8 cellular contexts compared by ENCODE assay signal in genomic region chr5:113295111-113295539, GRCh38.
A peak's percentile ranks its signal among the peaks of the same experiment; 100 is the strongest.
DNase-seq lines count a peak whose midpoint lies in the region; ATAC-seq and TF ChIP-seq lines count a peak whose summit lies in the region.

No MANE protein-coding gene starts in this region.

- peaks cover 6 to 40% (median 25%) of the 10 kb centered on the region in 4 donors for H3K4me1 ChIP-seq in stomach

- no peak for ATAC-seq in activated naive CD8-positive, alpha-beta T cell treated with anti-CD3 and anti-CD28 coated beads, Interleukin-2, amount 50 U/mL, for 24 hours
- no peak for ATAC-seq in HG03378 (IDR thresholded peaks at IDR 0.05; ENCODE audit: unreplicated experiment)

- DNase-seq in DMS79 treated with DMSO at 0.1 percent for 48 hours (lab: John Stamatoyannopoulos, UW) (peak; percentile 45), DMS79 (lab: John Stamatoyannopoulos, UW) (no peak), stomach (no peak), midbrain (lab: John Stamatoyannopoulos, UW) (no peak), SKM-1 (lab: John Stamatoyannopoulos, UW; ENCODE audit: unreplicated experiment) (no peak)
- DNase-seq in activated naive CD8-positive, alpha-beta T cell treated with anti-CD3 and anti-CD28 coated beads, Interleukin-2, amount 50 U/mL, for 24 hours, result no peak

- TF ChIP-seq CTCF in stomach (IDR thresholded peaks at IDR 0.05), result no peak

- no peaks in the 10 kb centered on the region for H3K9me3 Mint-ChIP-seq in activated naive CD8-positive, alpha-beta T cell treated with anti-CD3 and anti-CD28 coated beads, Interleukin-2, amount 50 U/mL, for 24 hours

- H3K36me3 Mint-ChIP-seq in activated naive CD8-positive, alpha-beta T cell treated with anti-CD3 and anti-CD28 coated beads, Interleukin-2, amount 50 U/mL, for 24 hours (ENCODE audit: low read depth), result no peaks in the 10 kb centered on the region

- TF ChIP-seq POLR2A in stomach (IDR thresholded peaks at IDR 0.05), result no peak

- H3K36me3 ChIP-seq in stomach, result no peaks in the 10 kb centered on the region

- H3K27me3 ChIP-seq in stomach, result peaks cover 0 to 47% (median 6%) of the 10 kb centered on the region in 3 donors

- H3K27me3 Mint-ChIP-seq in activated naive CD8-positive, alpha-beta T cell treated with anti-CD3 and anti-CD28 coated beads, Interleukin-2, amount 50 U/mL, for 24 hours, result peaks cover 50% of the 10 kb centered on the region

- H3K4me1 Mint-ChIP-seq in activated naive CD8-positive, alpha-beta T cell treated with anti-CD3 and anti-CD28 coated beads, Interleukin-2, amount 50 U/mL, for 24 hours, result peaks cover 19% of the 10 kb centered on the region

- no peaks in the 10 kb centered on the region for H3K9me3 ChIP-seq in iPS-18c (ENCODE audit: control insufficient read depth, insufficient read depth, low read length)
- H3K9me3 ChIP-seq in stomach, result no peaks in the 10 kb centered on the region

- no peak overlapping the region for H3K27ac Mint-ChIP-seq in activated naive CD8-positive, alpha-beta T cell treated with anti-CD3 and anti-CD28 coated beads, Interleukin-2, amount 50 U/mL, for 24 hours

- WGBS in stomach, 5 donors, result 2 to 6% (median 4%) methylated on average over 8 of the region's 8 CpGs

- intact Hi-C loops in stomach (cut with DNase I; ENCODE audit: low total_unique reads), result no loop called here

- TF ChIP-seq EP300 in stomach (IDR thresholded peaks at IDR 0.05), result no peak

- H3K4me3 Mint-ChIP-seq in activated naive CD8-positive, alpha-beta T cell treated with anti-CD3 and anti-CD28 coated beads, Interleukin-2, amount 50 U/mL, for 24 hours, result peak overlapping the region; percentile 85

- peak overlapping the region; percentile 79; the same call in 1 of the 2 replicates for H3K4me3 ChIP-seq in iPS-18c (ENCODE audit: insufficient read depth, low read depth, low read length)
- peak overlapping the region; percentile 67 to 94 (median 72) for H3K4me3 ChIP-seq in stomach

- H3K27ac ChIP-seq in stomach, result peak overlapping the region in 4 of 5 donors; percentile 84 to 92 (median 86)
